In the genomic region with DNA sequence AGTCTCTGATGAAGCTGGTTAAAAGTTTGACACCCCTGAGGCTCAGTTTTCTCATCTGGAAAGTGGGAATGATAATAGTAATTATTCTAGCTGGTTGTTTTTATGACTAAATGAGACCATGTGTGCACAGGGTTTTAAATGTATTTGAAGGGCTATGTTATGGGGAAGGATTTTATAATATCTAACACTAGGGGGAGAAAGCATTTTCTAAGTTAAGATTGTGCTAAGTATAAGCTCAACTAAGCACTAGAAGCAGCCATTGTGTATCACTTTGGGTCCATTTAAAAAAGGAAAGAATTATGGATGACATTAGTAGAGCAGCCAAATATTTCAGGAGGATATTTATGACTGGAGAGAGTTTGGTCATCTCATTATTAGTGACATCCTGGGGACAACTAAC, we compare ENCODE assay signal across 16 cellular contexts. TPM values are rescaled to one million over a fixed set of nuclear protein-coding genes. Genes with fewer than 3 reads are reported as not detected.
DNase-seq lines count a peak whose midpoint lies in the region; ATAC-seq and TF ChIP-seq lines count a peak whose summit lies in the region.
"Had no signal": no experiment of that assay in that cellular context is flagged by ENCODE, and none has a peak within 500 bp of the region (broad histone marks: within the 10 kb centered on the region; RNA-seq: fewer than 3 reads in every experiment).

No MANE protein-coding gene starts in this region.

- H3K27ac ChIP-seq in PC-9: no peak overlapping the region
- H3K27ac ChIP-seq: SJCRH30 had no signal

- peaks cover 6% of the 10 kb centered on the region; the same call in 1 of the 2 replicates for H3K9me3 ChIP-seq in PC-9 (ENCODE audit: insufficient read depth, low read depth)
- H3K9me3 ChIP-seq: SJCRH30 had no signal

- POLR2A ChIA-PET in PC-9 (lab: Charles Lee; ENCODE audit: unreplicated experiment): no interaction called here

- H3K9me2 ChIP-seq in PC-9 (ENCODE audit: insufficient read depth): no peaks in the 10 kb centered on the region

- TF ChIP-seq CTCF in AG10803 (conservative IDR thresholded peaks at IDR 0.05; ENCODE audit: low read length): peak; percentile 29; the same call in 1 of the 2 replicates
- TF ChIP-seq CTCF in GM13977 (IDR thresholded peaks at IDR 0.05; ENCODE audit: extremely low read depth, insufficient read depth, missing control alignments): peak; percentile 15
- TF ChIP-seq CTCF in PC-9 (conservative IDR thresholded peaks at IDR 0.05): peak; percentile 60
- no peak for TF ChIP-seq CTCF in foreskin fibroblast (IDR thresholded peaks at IDR 0.05; ENCODE audit: low read depth, low read length)

- H3K4me1 ChIP-seq in PC-9 (replicated peaks; ENCODE audit: insufficient read depth): peaks cover 16% of the 10 kb centered on the region

- no peak overlapping the region for H2AFZ ChIP-seq in PC-9

- no peak overlapping the region for H3K4me3 ChIP-seq in AG10803 (ENCODE audit: low read length)
- H3K4me3 ChIP-seq in PC-9: no peak overlapping the region
- H3K4me3 ChIP-seq in foreskin fibroblast (ENCODE audit: low read depth in 1 of 2, low read length in 2 of 2): no peak overlapping the region
- H3K4me3 ChIP-seq: SJCRH30 had no signal

- CTCF ChIA-PET in PC-9 (lab: Charles Lee): no interaction called here

- BruUV-seq in PC-9 (replicated peaks; lab: Mats Ljungman, UMichigan): no TSS peak

- no peaks in the 10 kb centered on the region for H4K20me1 ChIP-seq in PC-9 (ENCODE audit: insufficient read depth)

- H3F3A ChIP-seq in PC-9 (ENCODE audit: insufficient read depth, low read depth): peaks cover 5% of the 10 kb centered on the region; the same call in 1 of the 2 replicates

- in situ Hi-C loops in GM13977 (cut with MboI; ENCODE audit: low pct_unique_long_range_greater_than_20kb, low sequenced_read_pairs, unreplicated experiment): no loop called here

- intact Hi-C loops in PC-9 (cut with micrococcal nuclease; ENCODE audit: unreplicated experiment): no loop called here

- DNase-seq in AG10803 (ENCODE audit: low read depth) (no peak), GM13977 (ENCODE audit: low spot score) (no peak), PC-9 (peak in 1 of 2 experiments; percentile 26), germinal center (ENCODE audit: low spot score) (peak; percentile 19), activated T-cell treated with anti-CD3 and anti-CD28 coated beads for 4 hours (no peak), foreskin fibroblast (no peak), kidney tubule cell (ENCODE audit: low spot score) (no peak)
- DNase-seq: activated CD4-positive, alpha-beta T cell treated with anti-CD3 and anti-CD28 coated beads, Interleukin-2, amount 50 U/mL, for 48 hours; CD4-positive, alpha-beta T cell; cortex of kidney; left ventricle myocardium superior; NCI-H2081; SJCRH30 had no signal

- ATAC-seq in HG02759 (IDR thresholded peaks at IDR 0.05; ENCODE audit: unreplicated experiment): no peak
- ATAC-seq: activated T-helper 17 cell treated with anti-CD3 and anti-CD28 coated beads, Interleukin-2, amount 50 U/mL, for 72 hours; left ventricle myocardium superior; naive thymus-derived CD8-positive, alpha-beta T cell had no signal

- H3K79me2 ChIP-seq in PC-9 (ENCODE audit: low read depth): no peaks in the 10 kb centered on the region

- H3K36me3 ChIP-seq in PC-9 (ENCODE audit: low read depth): no peaks in the 10 kb centered on the region
- H3K36me3 ChIP-seq: SJCRH30 had no signal

- H3K27me3 ChIP-seq in PC-9 (ENCODE audit: insufficient read depth, low read depth): no peaks in the 10 kb centered on the region
- H3K27me3 ChIP-seq: SJCRH30 had no signal

- no peak overlapping the region for H3K4me2 ChIP-seq in PC-9

RNA-seq across cellular contexts. Expression of a gene that starts 49.5 kb away (rescaled TPM):
- total RNA-seq in PC-9 (2021): 1.0 and 2.1 TPM in 2 replicates
